Comparison of ENCODE assay signal across 11 cellular contexts in genomic region chr9:124017064-124017928, GRCh38. TPM values are rescaled to one million over a fixed set of nuclear protein-coding genes. Genes with fewer than 3 reads are reported as not detected.
A peak's percentile ranks its signal among the peaks of the same experiment; 100 is the strongest.
DNase-seq lines count a peak whose midpoint lies in the region; ATAC-seq and TF ChIP-seq lines count a peak whose summit lies in the region.
"Had no signal": no experiment of that assay in that cellular context is flagged by ENCODE, and none has a peak within 500 bp of the region (broad histone marks: within the 10 kb centered on the region; RNA-seq: fewer than 3 reads in every experiment).

No MANE protein-coding gene starts in this region.

- H3K4me3 Mint-ChIP-seq in activated CD8-positive, alpha-beta memory T cell treated with anti-CD3 and anti-CD28 coated beads, Interleukin-2, amount 10 ng/mL, durations not matched to agents 7 days and 5 days: no peak overlapping the region
- H3K4me3 Mint-ChIP-seq in activated B cell treated with CpG ODN at 0.5 μM for 24 hours: peak overlapping the region; percentile 57
- peak overlapping the region; percentile 60 for H3K4me3 Mint-ChIP-seq in stimulated activated effector memory CD8-positive, alpha-beta T cell treated with anti-CD3 and anti-CD28 coated beads, Interleukin-12 subunit alpha, Interleukin-12 subunit beta, amount 100 ng/mL, for 72 hours

- no peak for TF ChIP-seq CTCF in activated B cell treated with CpG ODN at 0.5 μM for 24 hours (IDR thresholded peaks at IDR 0.05)

- no peaks in the 10 kb centered on the region for H3K9me3 Mint-ChIP-seq in activated CD8-positive, alpha-beta memory T cell treated with anti-CD3 and anti-CD28 coated beads, Interleukin-2, amount 10 ng/mL, durations not matched to agents 7 days and 5 days (ENCODE audit: low read depth)
- peaks cover 3% of the 10 kb centered on the region for H3K9me3 Mint-ChIP-seq in activated B cell treated with CpG ODN at 0.5 μM for 24 hours
- no peaks in the 10 kb centered on the region for H3K9me3 Mint-ChIP-seq in stimulated activated effector memory CD8-positive, alpha-beta T cell treated with anti-CD3 and anti-CD28 coated beads, Interleukin-12 subunit alpha, Interleukin-12 subunit beta, amount 100 ng/mL, for 72 hours

- intact Hi-C loops in activated B cell treated with CpG ODN at 0.5 μM for 24 hours (cut with micrococcal nuclease): no loop called here

- peaks cover 3% of the 10 kb centered on the region for H3K36me3 Mint-ChIP-seq in activated CD8-positive, alpha-beta memory T cell treated with anti-CD3 and anti-CD28 coated beads, Interleukin-2, amount 10 ng/mL, durations not matched to agents 7 days and 5 days
- no peaks in the 10 kb centered on the region for H3K36me3 Mint-ChIP-seq in activated B cell treated with CpG ODN at 0.5 μM for 24 hours (ENCODE audit: low read depth)
- H3K36me3 Mint-ChIP-seq in stimulated activated effector memory CD8-positive, alpha-beta T cell treated with anti-CD3 and anti-CD28 coated beads, Interleukin-12 subunit alpha, Interleukin-12 subunit beta, amount 100 ng/mL, for 72 hours: peaks cover 7% of the 10 kb centered on the region

- H3K9me3 ChIP-seq in iPS-18c (ENCODE audit: control insufficient read depth, insufficient read depth, low read length): peaks cover 4% of the 10 kb centered on the region

- peak overlapping the region; percentile 59 for H3K27ac Mint-ChIP-seq in activated CD8-positive, alpha-beta memory T cell treated with anti-CD3 and anti-CD28 coated beads, Interleukin-2, amount 10 ng/mL, durations not matched to agents 7 days and 5 days
- H3K27ac Mint-ChIP-seq in activated B cell treated with CpG ODN at 0.5 μM for 24 hours: peak overlapping the region; percentile 37
- H3K27ac Mint-ChIP-seq in stimulated activated effector memory CD8-positive, alpha-beta T cell treated with anti-CD3 and anti-CD28 coated beads, Interleukin-12 subunit alpha, Interleukin-12 subunit beta, amount 100 ng/mL, for 72 hours: peak overlapping the region; percentile 11

- no peak for ATAC-seq in activated CD8-positive, alpha-beta memory T cell treated with anti-CD3 and anti-CD28 coated beads, Interleukin-2, amount 10 ng/mL, durations not matched to agents 7 days and 5 days
- no peak for ATAC-seq in activated B cell treated with CpG ODN at 0.5 μM for 24 hours (ENCODE audit: low read depth)
- no peak for ATAC-seq in stimulated activated effector memory CD8-positive, alpha-beta T cell treated with anti-CD3 and anti-CD28 coated beads, Interleukin-12 subunit alpha, Interleukin-12 subunit beta, amount 100 ng/mL, for 72 hours

- DNase-seq in activated CD8-positive, alpha-beta memory T cell treated with anti-CD3 and anti-CD28 coated beads, Interleukin-2, amount 10 ng/mL, durations not matched to agents 7 days and 5 days: no peak
- no peak for DNase-seq in activated CD8-positive, alpha-beta memory T cell treated with anti-CD3 and anti-CD28 coated beads, Interleukin-2, amount 50 U/mL, for 48 hours
- DNase-seq in activated B cell treated with CpG ODN at 0.5 μM for 24 hours (no peak), C1 segment of cervical spinal cord (lab: John Stamatoyannopoulos, UW) (no peak), NCI-H1694 treated with DMSO at 0.1 percent for 48 hours (lab: John Stamatoyannopoulos, UW) (no peak), NCI-H187 treated with DMSO at 0.1 percent for 48 hours (lab: John Stamatoyannopoulos, UW) (no peak)
- DNase-seq in stimulated activated effector memory CD8-positive, alpha-beta T cell treated with anti-CD3 and anti-CD28 coated beads, Interleukin-12 subunit alpha, Interleukin-12 subunit beta, amount 100 ng/mL, for 72 hours (ENCODE audit: low spot score in 2 of 2): no peak
- DNase-seq: NCI-H446, occipital lobe had no signal

- H3K27me3 Mint-ChIP-seq in activated CD8-positive, alpha-beta memory T cell treated with anti-CD3 and anti-CD28 coated beads, Interleukin-2, amount 10 ng/mL, durations not matched to agents 7 days and 5 days: peaks cover 89% of the 10 kb centered on the region
- H3K27me3 Mint-ChIP-seq in activated B cell treated with CpG ODN at 0.5 μM for 24 hours: peaks cover 66% of the 10 kb centered on the region

- H3K4me1 Mint-ChIP-seq in activated CD8-positive, alpha-beta memory T cell treated with anti-CD3 and anti-CD28 coated beads, Interleukin-2, amount 10 ng/mL, durations not matched to agents 7 days and 5 days: peaks cover 15% of the 10 kb centered on the region
- peaks cover 46% of the 10 kb centered on the region for H3K4me1 Mint-ChIP-seq in activated B cell treated with CpG ODN at 0.5 μM for 24 hours
- peaks cover 49% of the 10 kb centered on the region for H3K4me1 Mint-ChIP-seq in stimulated activated effector memory CD8-positive, alpha-beta T cell treated with anti-CD3 and anti-CD28 coated beads, Interleukin-12 subunit alpha, Interleukin-12 subunit beta, amount 100 ng/mL, for 72 hours

- peak overlapping the region; percentile 47 for H3K4me3 ChIP-seq in iPS-18c (ENCODE audit: insufficient read depth, low read depth, low read length)

- CTCF ChIA-PET in activated CD8-positive, alpha-beta memory T cell treated with anti-CD3 and anti-CD28 coated beads, Interleukin-2, amount 10 ng/mL, durations not matched to agents 7 days and 5 days (lab: Charles Lee): interaction anchor here (2.4 kb wide), 1 partner anchor 24 kb away, joined by 10 read pairs; no protein-coding TSS in a partner anchor
- CTCF ChIA-PET in activated B cell treated with CpG ODN at 0.5 μM for 24 hours (lab: Charles Lee): no interaction called here

- POLR2A ChIA-PET in activated B cell treated with CpG ODN at 0.5 μM for 24 hours (lab: Charles Lee): interaction anchor here (1.2 kb wide), 1 partner anchor 20 kb away, joined by 3 read pairs; no protein-coding TSS in a partner anchor

RNA-seq across cellular contexts. Expression of gene LHX2, which starts 5.7 kb away (rescaled TPM):
- total RNA-seq in activated CD8-positive, alpha-beta memory T cell treated with anti-CD3 and anti-CD28 coated beads, Interleukin-2, amount 10 ng/mL, durations not matched to agents 7 days and 5 days: not detected
- total RNA-seq in activated B cell treated with CpG ODN at 0.5 μM for 24 hours: not detected in 2 replicates
- total RNA-seq: T-helper 2 cell treated with Interferon-gamma antibody and Interleukin-4, amounts not matched to agents 100 ng/mL and 5 ng/mL, for 36 hours had no signal
